8 cellular contexts compared by ENCODE assay signal in genomic region chr7:66629659-66630058, GRCh38. TPM values are rescaled to one million over a fixed set of nuclear protein-coding genes. Genes with fewer than 3 reads are reported as not detected.
DNase-seq lines count a peak whose midpoint lies in the region; ATAC-seq, FAIRE-seq and TF ChIP-seq lines count a peak whose summit lies in the region.

No MANE protein-coding gene starts in this region.

- no peak for TF ChIP-seq RAD21 in K562 (CRISPR knock-in tag; conservative IDR thresholded peaks at IDR 0.05 in 1 of 2, IDR thresholded peaks at IDR 0.05 in 1 of 2)

- CTCF ChIA-PET in K562 (lab: Yijun Ruan, JAX; ENCODE audit: low intra/inter-chr PET ratio): no interaction called here

- in situ Hi-C loops in K562 (cut with MboI): no loop called here

- TF ChIP-seq CTCF in K562 (IDR thresholded peaks at IDR 0.05 in 2 of 3, conservative IDR thresholded peaks at IDR 0.05 in 1 of 3; ENCODE audit: insufficient read depth in 2 of 3, low read depth in 1 of 3, low read length in 3 of 3) (no peak), tibial nerve (IDR thresholded peaks at IDR 0.05) (no peak)

- H3K9me3 ChIP-seq in K562 (replicated peaks; ENCODE audit: control insufficient read depth, insufficient read depth, low read depth, low read length) (no peaks in the 10 kb centered on the region), tibial nerve (no peaks in the 10 kb centered on the region)

- peaks cover 8% of the 10 kb centered on the region for H3K36me3 Mint-ChIP-seq in memory B cell

- TF ChIP-seq POLR2A in K562 (conservative IDR thresholded peaks at IDR 0.05): no peak
- no peak for TF ChIP-seq POLR2A in tibial nerve (IDR thresholded peaks at IDR 0.05)

- ATAC-seq in K562 (no peak), memory B cell (ENCODE audit: low read depth) (no peak)

- no peak for TF ChIP-seq EP300 in K562 (IDR thresholded peaks at IDR 0.05; ENCODE audit: low read length)
- no peak for TF ChIP-seq EP300 in tibial nerve (IDR thresholded peaks at IDR 0.05)

- H3K4me3 Mint-ChIP-seq in memory B cell: peak overlapping the region; percentile 33

- peak; percentile 18 for DNase-seq in activated T-cell treated with anti-CD3 and anti-CD28 coated beads, Interleukin-2, amount 50 U/mL, for 1 hour
- no peak for DNase-seq in activated T-cell treated with anti-CD3 and anti-CD28 coated beads for 4 hours
- DNase-seq in K562 (ENCODE audit: extremely low read depth in 1 of 4, low spot score in 3 of 4): no peak
- no peak for DNase-seq in memory B cell (ENCODE audit: low spot score in 2 of 2)
- DNase-seq in tibial nerve (ENCODE audit: low spot score in 2 of 2): no peak
- no peak for DNase-seq in NCI-H187 (lab: John Stamatoyannopoulos, UW)
- DNase-seq in NCI-H128 (lab: John Stamatoyannopoulos, UW; ENCODE audit: unreplicated experiment): no peak
- DNase-seq in activated CD4-positive, CD25-positive, alpha-beta regulatory T cell (lab: John Stamatoyannopoulos, UW): no peak

- peaks cover 4% of the 10 kb centered on the region for H3K9me1 ChIP-seq in K562 (ENCODE audit: control insufficient read depth, insufficient read depth, low read length)

- H3K4me2 ChIP-seq in K562 (ENCODE audit: insufficient read depth, low read length): peak overlapping the region; percentile 73

- H3K9ac ChIP-seq in K562 (ENCODE audit: insufficient read depth in 1 of 2, low read depth in 2 of 2, low read length in 2 of 2): peak overlapping the region in 1 of 2 experiments; percentile 38; a peak in 2 of 4 replicates

- 73% methylated on average over 5 of the region's 5 CpGs for WGBS in K562 (ENCODE audit: insufficient coverage, low coverage, missing lambda C conversion rate)
- WGBS in tibial nerve, 2 donors: 57 to 60% methylated on average over 5 of the region's 5 CpGs

- POLR2A ChIA-PET in K562 (lab: Yijun Ruan, JAX): no interaction called here

- BruUV-seq in K562 (replicated peaks; lab: Mats Ljungman, UMichigan): no TSS peak

- H3K4me1 ChIP-seq in K562 (replicated peaks in 1 of 2; ENCODE audit: control insufficient read depth in 2 of 2, insufficient read depth in 2 of 2, low read length in 2 of 2): peaks cover 9 to 21% of the 10 kb centered on the region in 2 experiments
- H3K4me1 ChIP-seq in tibial nerve: peaks cover 0 to 33% (median 11%) of the 10 kb centered on the region in 4 donors

- peak overlapping the region; percentile 86 for H3K27ac Mint-ChIP-seq in memory B cell

- FAIRE-seq in K562 (lab: Jason Lieb, UNC): no peak

- H3K27ac ChIP-seq in K562 (ENCODE audit: extremely low read depth, low read depth, low read length) (no peak overlapping the region), tibial nerve (peak overlapping the region; percentile 93 to 99 (median 98))

- no peaks in the 10 kb centered on the region for H3K27me3 Mint-ChIP-seq in memory B cell

- peaks cover 5% of the 10 kb centered on the region for H4K20me1 ChIP-seq in K562 (replicated peaks; ENCODE audit: control insufficient read depth, insufficient read depth, low read length)

- H3K9me3 Mint-ChIP-seq in memory B cell: no peaks in the 10 kb centered on the region

- H3K79me2 ChIP-seq in K562 (ENCODE audit: control insufficient read depth, insufficient read depth, low read length): peaks cover 8% of the 10 kb centered on the region; the same call in 2 of the 3 replicates

- H3K27me3 ChIP-seq in K562 (ENCODE audit: control insufficient read depth in 2 of 2, insufficient read depth in 2 of 2, low read length in 2 of 2): 0 out of 5 replicates have a peak, but pooled peaks cover 0 to 2% of the 10 kb centered on the region in 2 experiments
- H3K27me3 ChIP-seq in tibial nerve: no peaks in the 10 kb centered on the region

- H3K4me3 ChIP-seq in K562 (peak overlapping the region; percentile 67), tibial nerve (peak overlapping the region; percentile 73 to 95 (median 92))

- H3K36me3 ChIP-seq in K562 (ENCODE audit: control insufficient read depth, insufficient read depth, low read length) (peaks cover 7% of the 10 kb centered on the region; the same call in 1 of the 3 replicates), tibial nerve (peaks cover 0 to 17% (median 4%) of the 10 kb centered on the region in 3 donors)

- intact Hi-C loops in K562 (cut with micrococcal nuclease): no loop called here

- peaks cover 41% of the 10 kb centered on the region for H3K4me1 Mint-ChIP-seq in memory B cell

- H2AFZ ChIP-seq in K562 (ENCODE audit: low read depth, low read length): no peak overlapping the region

TF ChIP-seq in K562, 482 proteins besides CTCF, POLR2A, EP300 and RAD21 (continues in another document):
- TF ChIP-seq FOXP1 (CRISPR knock-in tag; IDR thresholded peaks at IDR 0.05) (no peak), ZNF133 (CRISPR knock-in tag; IDR thresholded peaks at IDR 0.05) (no peak), IRF2 (CRISPR knock-in tag; IDR thresholded peaks at IDR 0.05) (no peak), TFAP4 (CRISPR knock-in tag; IDR thresholded peaks at IDR 0.05; ENCODE audit: borderline replicate concordance) (no peak), NR1H2 (CRISPR knock-in tag; IDR thresholded peaks at IDR 0.05) (no peak), ATF2 (CRISPR knock-in tag; IDR thresholded peaks at IDR 0.05) (no peak), KLF1 (tag; IDR thresholded peaks at IDR 0.05) (no peak), ZNF766 (CRISPR knock-in tag; conservative IDR thresholded peaks at IDR 0.05) (no peak), TBL1XR1 (IDR thresholded peaks at IDR 0.05; ENCODE audit: low read length in 2 of 2) (no peak), E2F3 (CRISPR knock-in tag; IDR thresholded peaks at IDR 0.05) (no peak), PYGO2 (tag; IDR thresholded peaks at IDR 0.05) (no peak), ZNF592 (IDR thresholded peaks at IDR 0.05) (no peak)

RNA-seq across cellular contexts. Expression of gene KCTD7, which starts 1.0 kb away (rescaled TPM):
- total RNA-seq in K562 (2011; cell fraction: chromatin; rRNA removed; ENCODE audit: low replicate concordance): 25.1 and 37.5 TPM in 2 replicates
- total RNA-seq in K562 (2011; cell fraction: nucleolus; rRNA removed): 22.6 and 24.3 TPM in 2 replicates
- 26.7 and 37.0 TPM in 2 replicates for total RNA-seq in K562 (2011; cell fraction: nucleoplasm; rRNA removed)
- 5.0 and 10.3 TPM in 2 replicates for total RNA-seq in K562 (2014; rRNA removed)
- total RNA-seq in K562 (2014; rRNA removed; fragmentation: Illumina TruSeq; extraction: Trizol): 9.0 and 9.6 TPM in 2 replicates
- 7.6 and 8.2 TPM in 2 replicates for total RNA-seq in K562 (2015; rRNA removed; fragmentation: Illumina TruSeq; extraction: Trizol)
- total RNA-seq in K562 (2021): 11.4 and 12.3 TPM in 2 replicates
- 23.6 and 26.0 TPM in 2 replicates for polyA plus RNA-seq in K562 (2011; rRNA removed)
- polyA plus RNA-seq in K562 (2011; cell fraction: cytosol; rRNA removed): 25.6 and 33.4 TPM in 2 replicates
- polyA plus RNA-seq in K562 (2011; cell fraction: nucleus; rRNA removed): 46.8 and 68.8 TPM in 2 replicates
- polyA plus RNA-seq in K562 (2012): 7.9 and 17.0 TPM in 2 replicates
- 10.6 and 11.8 TPM in 2 replicates for polyA plus RNA-seq in K562 (2014; fragmentation: Illumina TruSeq; extraction: Trizol)
- 1 to 10 TPM; 1.5 to 1.7 TPM for polyA plus RNA-seq in K562 (2014; fragmentation: Nextera tagmentation; extraction: Ambion mirVana)
- 10.1 and 11.7 TPM in 2 replicates for polyA plus RNA-seq in K562 (2014; rRNA removed)
- polyA minus RNA-seq in K562 (2011; rRNA and poly(A)+ RNA removed): 10.4 and 17.3 TPM in 2 replicates
- 7.6 and 9.8 TPM in 2 replicates for polyA minus RNA-seq in K562 (2011; cell fraction: cytosol; rRNA and poly(A)+ RNA removed)
- polyA minus RNA-seq in K562 (2011; cell fraction: nucleus; rRNA and poly(A)+ RNA removed): 10.2 and 12.0 TPM in 2 replicates
- 10 to 100 TPM; 15.9 to 28.8 (median 22.1) TPM for total RNA-seq in tibial nerve
